1 cellular context compared by ENCODE assay signal in genomic region chr17:40542562-40543411, GRCh38.
TF ChIP-seq lines count a peak whose summit lies in the region.

No MANE protein-coding gene starts in this region.

TF ChIP-seq in GM12878, 131 proteins besides CTCF, POLR2A, EP300 and RAD21 (continued from another document):
- TF ChIP-seq, protein P1, sequence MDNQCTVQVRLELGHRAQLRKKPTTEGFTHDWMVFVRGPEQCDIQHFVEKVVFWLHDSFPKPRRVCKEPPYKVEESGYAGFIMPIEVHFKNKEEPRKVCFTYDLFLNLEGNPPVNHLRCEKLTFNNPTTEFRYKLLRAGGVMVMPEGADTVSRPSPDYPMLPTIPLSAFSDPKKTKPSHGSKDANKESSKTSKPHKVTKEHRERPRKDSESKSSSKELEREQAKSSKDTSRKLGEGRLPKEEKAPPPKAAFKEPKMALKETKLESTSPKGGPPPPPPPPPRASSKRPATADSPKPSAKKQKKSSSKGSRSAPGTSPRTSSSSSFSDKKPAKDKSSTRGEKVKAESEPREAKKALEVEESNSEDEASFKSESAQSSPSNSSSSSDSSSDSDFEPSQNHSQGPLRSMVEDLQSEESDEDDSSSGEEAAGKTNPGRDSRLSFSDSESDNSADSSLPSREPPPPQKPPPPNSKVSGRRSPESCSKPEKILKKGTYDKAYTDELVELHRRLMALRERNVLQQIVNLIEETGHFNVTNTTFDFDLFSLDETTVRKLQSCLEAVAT (IDR thresholded peaks at IDR 0.05): no peak
- TF ChIP-seq TCF3 (IDR thresholded peaks at IDR 0.05; ENCODE audit: borderline replicate concordance, insufficient read depth, low read depth, low read length) (no peak), SP1 (IDR thresholded peaks at IDR 0.05; ENCODE audit: low read depth, low read length) (peak; percentile 3), SREBF2 (IDR thresholded peaks at IDR 0.05; ENCODE audit: low read length) (no peak), ATF7 (IDR thresholded peaks at IDR 0.05; ENCODE audit: low read depth) (peak; percentile 44), MTA2 (IDR thresholded peaks at IDR 0.05; ENCODE audit: low read depth) (peak; percentile 55; the same call in 1 of the 2 replicates), DPF2 (IDR thresholded peaks at IDR 0.05) (0 out of 2 replicates have a peak, but pooled peaks have one; percentile 44), POLR2AphosphoS2 (IDR thresholded peaks at IDR 0.05; ENCODE audit: low read depth, low read length) (peak; percentile 41; the same call in 1 of the 2 replicates), ZNF274 (IDR thresholded peaks at IDR 0.05; ENCODE audit: insufficient read depth, insufficient read length) (no peak), PML (IDR thresholded peaks at IDR 0.05; ENCODE audit: low read length) (no peak)
- TF ChIP-seq, protein P2, sequence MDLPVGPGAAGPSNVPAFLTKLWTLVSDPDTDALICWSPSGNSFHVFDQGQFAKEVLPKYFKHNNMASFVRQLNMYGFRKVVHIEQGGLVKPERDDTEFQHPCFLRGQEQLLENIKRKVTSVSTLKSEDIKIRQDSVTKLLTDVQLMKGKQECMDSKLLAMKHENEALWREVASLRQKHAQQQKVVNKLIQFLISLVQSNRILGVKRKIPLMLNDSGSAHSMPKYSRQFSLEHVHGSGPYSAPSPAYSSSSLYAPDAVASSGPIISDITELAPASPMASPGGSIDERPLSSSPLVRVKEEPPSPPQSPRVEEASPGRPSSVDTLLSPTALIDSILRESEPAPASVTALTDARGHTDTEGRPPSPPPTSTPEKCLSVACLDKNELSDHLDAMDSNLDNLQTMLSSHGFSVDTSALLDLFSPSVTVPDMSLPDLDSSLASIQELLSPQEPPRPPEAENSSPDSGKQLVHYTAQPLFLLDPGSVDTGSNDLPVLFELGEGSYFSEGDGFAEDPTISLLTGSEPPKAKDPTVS (IDR thresholded peaks at IDR 0.05; ENCODE audit: low read depth, low read length): no peak
